In the genomic region with DNA sequence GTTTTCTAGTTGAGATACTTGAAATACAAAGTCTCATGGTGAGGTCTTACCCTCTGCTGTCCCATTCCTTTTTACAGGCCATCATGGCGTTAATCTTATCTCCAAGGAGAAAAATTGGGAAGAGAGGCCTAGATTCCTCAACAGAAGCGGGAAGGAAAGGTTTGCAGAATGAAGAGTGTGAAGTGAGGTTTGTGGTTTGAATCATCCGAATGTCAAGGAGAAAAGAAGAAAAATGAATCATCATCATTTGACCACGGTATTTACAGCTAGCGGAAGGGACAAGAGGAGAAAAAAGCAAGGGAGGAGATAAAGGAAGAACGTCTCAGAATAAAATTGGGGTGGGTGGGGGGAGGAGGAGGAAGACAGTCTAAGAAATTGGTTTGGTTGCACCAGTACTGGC, we compare ENCODE assay signal across 10 cellular contexts. TPM values are rescaled to one million over a fixed set of nuclear protein-coding genes. Genes with fewer than 3 reads are reported as not detected.
DNase-seq lines count a peak whose midpoint lies in the region; ATAC-seq lines count a peak whose summit lies in the region.
"Had no signal": no experiment of that assay in that cellular context is flagged by ENCODE, and none has a peak within 500 bp of the region (broad histone marks: within the 10 kb centered on the region; RNA-seq: fewer than 3 reads in every experiment).

No MANE protein-coding gene starts in this region.

- CTCF ChIA-PET in CD4-positive, alpha-beta memory T cell (lab: Charles Lee; ENCODE audit: partially characterized antibody): interaction anchor here (0.9 to 1.4 kb wide), 2 partner anchors 19 to 338 kb away, joined by 3 to 4 read pairs; no protein-coding TSS in a partner anchor

- POLR2A ChIA-PET in CD4-positive, alpha-beta memory T cell (lab: Charles Lee; ENCODE audit: partially characterized antibody): no interaction called here

- H3K36me3 Mint-ChIP-seq in CD4-positive, alpha-beta memory T cell: peaks cover 4 to 11% of the 10 kb centered on the region in 2 donors
- H3K36me3 Mint-ChIP-seq in IgD-negative memory B cell: peaks cover 2% of the 10 kb centered on the region

- H3K9me3 Mint-ChIP-seq in CD4-positive, alpha-beta memory T cell: no peaks in the 10 kb centered on the region
- H3K9me3 Mint-ChIP-seq in IgD-negative memory B cell: no peaks in the 10 kb centered on the region

- H3K4me1 ChIP-seq in CD4-positive, alpha-beta memory T cell (ENCODE audit: insufficient read depth, low read length): peaks cover 35% of the 10 kb centered on the region
- peaks cover 18% of the 10 kb centered on the region for H3K4me1 ChIP-seq in mesodermal cell (ENCODE audit: control insufficient read depth, insufficient read depth, low read length, poor library complexity, severe bottlenecking)
- H3K4me1 ChIP-seq: SJCRH30 had no signal

- H3K4me3 ChIP-seq in CD4-positive, alpha-beta memory T cell (ENCODE audit: low read length in 2 of 2): no peak overlapping the region
- H3K4me3 ChIP-seq in mesodermal cell (ENCODE audit: extremely low read depth, insufficient read depth, low read length, poor library complexity, severe bottlenecking): peak overlapping the region; percentile 79
- H3K4me3 ChIP-seq: SJCRH30 had no signal

- H3K9me3 ChIP-seq in CD4-positive, alpha-beta memory T cell (ENCODE audit: control insufficient read depth in 1 of 2, low read length in 2 of 2): no peaks in the 10 kb centered on the region
- no peaks in the 10 kb centered on the region for H3K9me3 ChIP-seq in mesodermal cell (ENCODE audit: control insufficient read depth, low read length)
- H3K9me3 ChIP-seq: SJCRH30 had no signal

- H3K4me3 Mint-ChIP-seq in CD4-positive, alpha-beta memory T cell: peak overlapping the region in 7 of 8 donors; percentile 9 to 57 (median 25)
- H3K4me3 Mint-ChIP-seq in IgD-negative memory B cell: peak overlapping the region in 2 of 4 donors; percentile 54 to 87

- intact Hi-C loops in CD4-positive, alpha-beta memory T cell (cut with micrococcal nuclease): no loop called here

- H3K27me3 ChIP-seq in CD4-positive, alpha-beta memory T cell (ENCODE audit: insufficient read depth, low read length): no peaks in the 10 kb centered on the region
- H3K27me3 ChIP-seq: SJCRH30 had no signal

- H3K27ac ChIP-seq in CD4-positive, alpha-beta memory T cell (ENCODE audit: low read depth, low read length): no peak overlapping the region
- no peak overlapping the region for H3K27ac ChIP-seq in mesodermal cell (ENCODE audit: low read depth, low read length, severe bottlenecking)
- H3K27ac ChIP-seq: SJCRH30 had no signal

- H3K27ac Mint-ChIP-seq in CD4-positive, alpha-beta memory T cell: peak overlapping the region in 3 of 7 donors; percentile 18 to 77 (median 62)
- H3K27ac Mint-ChIP-seq in IgD-negative memory B cell: peak overlapping the region in 2 of 3 donors; percentile 59 to 82

- H3K36me3 ChIP-seq in CD4-positive, alpha-beta memory T cell (ENCODE audit: insufficient read depth, low read length): no peaks in the 10 kb centered on the region
- peaks cover 11% of the 10 kb centered on the region for H3K36me3 ChIP-seq in mesodermal cell (ENCODE audit: control insufficient read depth, insufficient read depth, low read length)
- H3K36me3 ChIP-seq: SJCRH30 had no signal

- peaks cover 9 to 26% of the 10 kb centered on the region in 2 donors for H3K27me3 Mint-ChIP-seq in CD4-positive, alpha-beta memory T cell
- H3K27me3 Mint-ChIP-seq in IgD-negative memory B cell: peaks cover 4% of the 10 kb centered on the region

- WGBS in mesodermal cell (ENCODE audit: insufficient coverage in 2 of 2), 2 experiments: 87 to 95% methylated on average over 5 to 6 of the region's 6 CpGs

- ATAC-seq in GM19397 (IDR thresholded peaks at IDR 0.05; ENCODE audit: unreplicated experiment) (no peak), GM19035 (IDR thresholded peaks at IDR 0.05; ENCODE audit: unreplicated experiment) (no peak)

- peaks cover 29 to 46% (median 38%) of the 10 kb centered on the region in 4 donors for H3K4me1 Mint-ChIP-seq in CD4-positive, alpha-beta memory T cell
- H3K4me1 Mint-ChIP-seq in IgD-negative memory B cell: peaks cover 14 to 27% (median 21%) of the 10 kb centered on the region in 3 donors

- no peak for DNase-seq in CD4-positive, alpha-beta memory T cell
- peak; percentile 67 for DNase-seq in amniotic epithelial cell (ENCODE audit: low read depth)
- no peak for DNase-seq in effector CD4-positive, alpha-beta T cell
- DNase-seq in NCI-H1694 (lab: John Stamatoyannopoulos, UW): no peak
- DNase-seq: DMS 273 treated with DMSO at 0.1 percent for 48 hours, SJCRH30 had no signal

RNA-seq across cellular contexts. Expression of gene COG2, which starts 0.9 kb away (rescaled TPM):
- total RNA-seq in CD4-positive, alpha-beta memory T cell: 10 to 100 TPM; 41.5 to 44.6 TPM
- 10 to 100 TPM; 28.8 to 30.7 TPM for polyA plus RNA-seq in CD4-positive, alpha-beta memory T cell
- 31.8 TPM for polyA plus RNA-seq in IgD-negative memory B cell
- 23.6 TPM for polyA plus RNA-seq in mesodermal cell (2013, experiment 1 of 2)
- 24.8 TPM for polyA plus RNA-seq in mesodermal cell (2013, experiment 2 of 2)
